In the genomic region with DNA sequence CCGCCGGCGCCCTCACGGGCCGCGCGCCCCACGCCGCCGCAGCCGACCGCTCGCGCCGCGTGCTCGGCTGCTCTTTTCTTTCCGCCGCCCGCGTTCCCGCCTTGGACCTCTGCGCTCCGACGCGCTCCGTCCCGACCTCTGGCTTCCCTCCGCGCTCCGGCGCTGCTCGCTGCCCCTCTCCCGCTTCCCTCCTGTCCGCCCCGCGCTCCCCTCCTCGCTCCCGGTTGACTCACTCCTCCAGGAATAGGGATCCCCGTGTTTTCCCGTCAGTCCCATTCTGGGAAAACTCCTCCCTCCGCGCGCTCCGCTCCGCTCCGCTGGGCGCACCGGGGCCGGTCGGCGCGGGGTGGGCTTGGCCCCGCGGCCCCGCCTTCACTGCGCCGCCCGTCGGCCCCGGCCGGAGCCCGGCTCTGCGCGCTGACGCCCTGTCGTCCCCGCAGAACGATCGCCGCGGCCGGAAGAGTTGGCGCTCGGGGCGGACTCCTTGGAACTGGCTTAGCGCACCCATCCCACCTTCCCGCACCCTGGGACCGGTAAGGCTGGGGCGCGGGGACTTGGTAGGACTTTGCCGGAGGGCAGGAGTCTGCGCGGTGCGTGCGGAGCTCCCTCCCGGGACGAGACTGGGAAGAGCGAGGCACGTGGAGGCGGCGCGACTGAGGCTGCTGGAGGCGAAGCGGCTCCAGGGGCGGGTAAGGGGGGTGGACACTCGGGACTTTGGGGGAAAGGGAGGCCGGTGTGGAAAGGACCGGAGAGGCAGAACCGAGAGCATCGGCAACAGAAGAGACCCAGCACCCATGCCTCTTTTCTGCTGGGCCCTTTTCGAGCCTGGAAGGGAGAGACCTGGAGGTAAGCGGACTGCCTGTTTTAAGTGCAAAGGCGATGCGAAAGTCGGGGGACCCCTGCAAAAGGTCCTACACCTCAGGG, we compare ENCODE assay signal across 1 cellular context.
TF ChIP-seq lines count a peak whose summit lies in the region.

No MANE protein-coding gene starts in this region.

TF ChIP-seq in HCT116, 20 proteins besides CTCF, POLR2A, EP300 and RAD21 (continued from another document):
- TF ChIP-seq, protein P1, sequence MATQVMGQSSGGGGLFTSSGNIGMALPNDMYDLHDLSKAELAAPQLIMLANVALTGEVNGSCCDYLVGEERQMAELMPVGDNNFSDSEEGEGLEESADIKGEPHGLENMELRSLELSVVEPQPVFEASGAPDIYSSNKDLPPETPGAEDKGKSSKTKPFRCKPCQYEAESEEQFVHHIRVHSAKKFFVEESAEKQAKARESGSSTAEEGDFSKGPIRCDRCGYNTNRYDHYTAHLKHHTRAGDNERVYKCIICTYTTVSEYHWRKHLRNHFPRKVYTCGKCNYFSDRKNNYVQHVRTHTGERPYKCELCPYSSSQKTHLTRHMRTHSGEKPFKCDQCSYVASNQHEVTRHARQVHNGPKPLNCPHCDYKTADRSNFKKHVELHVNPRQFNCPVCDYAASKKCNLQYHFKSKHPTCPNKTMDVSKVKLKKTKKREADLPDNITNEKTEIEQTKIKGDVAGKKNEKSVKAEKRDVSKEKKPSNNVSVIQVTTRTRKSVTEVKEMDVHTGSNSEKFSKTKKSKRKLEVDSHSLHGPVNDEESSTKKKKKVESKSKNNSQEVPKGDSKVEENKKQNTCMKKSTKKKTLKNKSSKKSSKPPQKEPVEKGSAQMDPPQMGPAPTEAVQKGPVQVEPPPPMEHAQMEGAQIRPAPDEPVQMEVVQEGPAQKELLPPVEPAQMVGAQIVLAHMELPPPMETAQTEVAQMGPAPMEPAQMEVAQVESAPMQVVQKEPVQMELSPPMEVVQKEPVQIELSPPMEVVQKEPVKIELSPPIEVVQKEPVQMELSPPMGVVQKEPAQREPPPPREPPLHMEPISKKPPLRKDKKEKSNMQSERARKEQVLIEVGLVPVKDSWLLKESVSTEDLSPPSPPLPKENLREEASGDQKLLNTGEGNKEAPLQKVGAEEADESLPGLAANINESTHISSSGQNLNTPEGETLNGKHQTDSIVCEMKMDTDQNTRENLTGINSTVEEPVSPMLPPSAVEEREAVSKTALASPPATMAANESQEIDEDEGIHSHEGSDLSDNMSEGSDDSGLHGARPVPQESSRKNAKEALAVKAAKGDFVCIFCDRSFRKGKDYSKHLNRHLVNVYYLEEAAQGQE (IDR thresholded peaks at IDR 0.05; ENCODE audit: low read depth), result no peak
TF ChIP-seq in HCT116: peak in this region for 4.
